Comparison of ENCODE assay signal across 11 cellular contexts in the genomic region with DNA sequence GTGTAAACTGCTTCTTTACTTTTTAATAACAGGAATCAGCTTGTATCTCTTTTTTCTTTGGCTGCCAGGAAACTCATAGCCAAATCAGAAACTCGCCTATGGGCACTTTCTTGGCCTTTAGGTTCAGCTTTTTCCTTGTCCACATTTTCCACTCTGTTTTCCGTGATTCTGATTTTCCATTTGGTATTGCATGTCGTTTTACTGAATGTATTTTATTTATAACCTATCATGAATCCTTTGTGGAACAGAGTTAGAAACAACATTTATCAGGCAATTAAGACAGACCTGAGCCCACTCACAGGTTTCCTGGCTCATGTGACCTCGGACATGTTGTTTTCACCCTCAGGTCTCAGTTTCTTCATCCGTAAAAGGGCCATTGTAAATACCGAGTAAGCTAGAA. TPM values are rescaled to one million over a fixed set of nuclear protein-coding genes. Genes with fewer than 3 reads are reported as not detected.
DNase-seq lines count a peak whose midpoint lies in the region; ATAC-seq and TF ChIP-seq lines count a peak whose summit lies in the region.
"Had no signal": no experiment of that assay in that cellular context is flagged by ENCODE, and none has a peak within 500 bp of the region (broad histone marks: within the 10 kb centered on the region; RNA-seq: fewer than 3 reads in every experiment).

No MANE protein-coding gene starts in this region.

- no peaks in the 10 kb centered on the region for H3K9me2 ChIP-seq in DOHH2 (replicated peaks; ENCODE audit: control insufficient read depth, low read length)

- peak overlapping the region; percentile 91 for H3K27ac ChIP-seq in DOHH2 (ENCODE audit: low read depth, low read length)
- H3K27ac ChIP-seq in Panc1 (ENCODE audit: low read length), result peak overlapping the region; percentile 71; the same call in 1 of the 2 replicates
- H3K27ac ChIP-seq: cardiac muscle cell had no signal

- TSS peak; percentile 48 for BruUV-seq in Panc1 (replicated peaks; lab: Mats Ljungman, UMichigan)

- POLR2A ChIA-PET in Panc1 (lab: Charles Lee), result no interaction called here

- no peak for TF ChIP-seq CTCF in DOHH2 (IDR thresholded peaks at IDR 0.05; ENCODE audit: low read depth, low read length, poor library complexity, severe bottlenecking)
- TF ChIP-seq CTCF in Panc1 (IDR thresholded peaks at IDR 0.05), result no peak

- DNase-seq in Panc1 (ENCODE audit: low read depth, low spot score), result no peak
- peak; percentile 36 to 76 for DNase-seq in dermis microvascular lymphatic vessel endothelial cell (ENCODE audit: low read depth in 2 of 2)
- DNase-seq in stimulated activated effector memory CD8-positive, alpha-beta T cell treated with anti-CD3 and anti-CD28 coated beads, Interleukin-12 subunit alpha, Interleukin-12 subunit beta, amount 100 ng/mL, for 72 hours (ENCODE audit: low spot score in 2 of 2), result no peak
- no peak for DNase-seq in NCI-H2107 treated with DMSO at 0.1 percent for 48 hours (lab: John Stamatoyannopoulos, UW; ENCODE audit: unreplicated experiment)
- no peak for DNase-seq in nucleus accumbens (lab: John Stamatoyannopoulos, UW)
- DNase-seq: Calu3, pancreas, T1000 had no signal

- peak overlapping the region; percentile 84 for H3K4me2 ChIP-seq in DOHH2 (ENCODE audit: low read length)

- ATAC-seq in Panc1 (no peak), GM21515 (IDR thresholded peaks at IDR 0.05; ENCODE audit: unreplicated experiment) (no peak)
- no peak for ATAC-seq in stimulated activated effector memory CD8-positive, alpha-beta T cell treated with anti-CD3 and anti-CD28 coated beads, Interleukin-12 subunit alpha, Interleukin-12 subunit beta, amount 100 ng/mL, for 72 hours

- no peaks in the 10 kb centered on the region for H3K9me3 Mint-ChIP-seq in stimulated activated effector memory CD8-positive, alpha-beta T cell treated with anti-CD3 and anti-CD28 coated beads, Interleukin-12 subunit alpha, Interleukin-12 subunit beta, amount 100 ng/mL, for 72 hours

- peaks cover 62% of the 10 kb centered on the region for H3K36me3 Mint-ChIP-seq in stimulated activated effector memory CD8-positive, alpha-beta T cell treated with anti-CD3 and anti-CD28 coated beads, Interleukin-12 subunit alpha, Interleukin-12 subunit beta, amount 100 ng/mL, for 72 hours

- intact Hi-C loops in Panc1 (cut with micrococcal nuclease; ENCODE audit: unreplicated experiment), result no loop called here

- in situ Hi-C loops in Panc1 (cut with HindIII; ENCODE audit: low pct_unique_long_range_greater_than_20kb, low sequenced_read_pairs), result no loop called here

- H4K20me1 ChIP-seq in DOHH2 (ENCODE audit: control insufficient read depth, insufficient read depth, low read depth, low read length), result no peaks in the 10 kb centered on the region

- peaks cover 94% of the 10 kb centered on the region for H3K4me1 Mint-ChIP-seq in stimulated activated effector memory CD8-positive, alpha-beta T cell treated with anti-CD3 and anti-CD28 coated beads, Interleukin-12 subunit alpha, Interleukin-12 subunit beta, amount 100 ng/mL, for 72 hours

- H3K4me3 Mint-ChIP-seq in stimulated activated effector memory CD8-positive, alpha-beta T cell treated with anti-CD3 and anti-CD28 coated beads, Interleukin-12 subunit alpha, Interleukin-12 subunit beta, amount 100 ng/mL, for 72 hours, result peak overlapping the region; percentile 86

- H3K4me3 ChIP-seq in DOHH2 (ENCODE audit: low read length) (no peak overlapping the region), Panc1 (ENCODE audit: low read depth in 2 of 2, low read length in 2 of 2) (no peak overlapping the region)
- H3K4me3 ChIP-seq: cardiac muscle cell, pancreas had no signal

- H3K27me3 ChIP-seq in DOHH2 (ENCODE audit: control insufficient read depth, low read length) (no peaks in the 10 kb centered on the region), Panc1 (ENCODE audit: control insufficient read depth, insufficient read depth, low read length) (no peaks in the 10 kb centered on the region)
- H3K27me3 ChIP-seq: cardiac muscle cell, pancreas had no signal

- H3K79me2 ChIP-seq in DOHH2 (ENCODE audit: control insufficient read depth, low read length), result no peaks in the 10 kb centered on the region

- H3K36me3 ChIP-seq in DOHH2 (ENCODE audit: control insufficient read depth, low read length) (no peaks in the 10 kb centered on the region), Panc1 (ENCODE audit: control insufficient read depth, insufficient read depth, low read length) (no peaks in the 10 kb centered on the region)
- H3K36me3 ChIP-seq: cardiac muscle cell, pancreas had no signal

- H3F3A ChIP-seq in DOHH2 (ENCODE audit: control insufficient read depth, insufficient read depth), result peaks cover 27% of the 10 kb centered on the region

- H3K9me3 ChIP-seq in DOHH2 (ENCODE audit: control insufficient read depth, insufficient read depth, low read length), result no peaks in the 10 kb centered on the region
- no peaks in the 10 kb centered on the region for H3K9me3 ChIP-seq in Panc1 (ENCODE audit: control insufficient read depth, insufficient read depth, low read depth, low read length)
- H3K9me3 ChIP-seq: pancreas had no signal

- H3K27ac Mint-ChIP-seq in stimulated activated effector memory CD8-positive, alpha-beta T cell treated with anti-CD3 and anti-CD28 coated beads, Interleukin-12 subunit alpha, Interleukin-12 subunit beta, amount 100 ng/mL, for 72 hours, result peak overlapping the region; percentile 95

- H3K4me1 ChIP-seq in DOHH2 (ENCODE audit: control insufficient read depth, low read length) (peaks cover 73% of the 10 kb centered on the region), Panc1 (ENCODE audit: control insufficient read depth, insufficient read depth, low read length) (peaks cover 51% of the 10 kb centered on the region)

- CTCF ChIA-PET in Panc1 (lab: Charles Lee), result no interaction called here

RNA-seq across cellular contexts. Expression of a gene that starts 5.3 kb away (rescaled TPM):
- total RNA-seq in Panc1 (2021; ENCODE audit: unreplicated experiment) (192 TPM), dermis microvascular lymphatic vessel endothelial cell (105 and 129 TPM in 2 replicates)
- 250 TPM for polyA plus RNA-seq in Panc1 (2012; ENCODE audit: insufficient read length)

Comparison
In these comparisons a context has a peak if more than half of its experiments do, and no peak if none do; other contexts are left out.
1. DNase-seq: peak in dermis microvascular lymphatic vessel endothelial cell (2 of 2); none in Panc1 (single experiment), stimulated activated effector memory CD8-positive, alpha-beta T cell treated with anti-CD3 and anti-CD28 coated beads, Interleukin-12 subunit alpha, Interleukin-12 subunit beta, amount 100 ng/mL, for 72 hours (0 of 2), NCI-H2107 treated with DMSO at 0.1 percent for 48 hours (single experiment) and nucleus accumbens (0 of 56).